ENCODE assay signal across 1 cellular context in the genomic region with DNA sequence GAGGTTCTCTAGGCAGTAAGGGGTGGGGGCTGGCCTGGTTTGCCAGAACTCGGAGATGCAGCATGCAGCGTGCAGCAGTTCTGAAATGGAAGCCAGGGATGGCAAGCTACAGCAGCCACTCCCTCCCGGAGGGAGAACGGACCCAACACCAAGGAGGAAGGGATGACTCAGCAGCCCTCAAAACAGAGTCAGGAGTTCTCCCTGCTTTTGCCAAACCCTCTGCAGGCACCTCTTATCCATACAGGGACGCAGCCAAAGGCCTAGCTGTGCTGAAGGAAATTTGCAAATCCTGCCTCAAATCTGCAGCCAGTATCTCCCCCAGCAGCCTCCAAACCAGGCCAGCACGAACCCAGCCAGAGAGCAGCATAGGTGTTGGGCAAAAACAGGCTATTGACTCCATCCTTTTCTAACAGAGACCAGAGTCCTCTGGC.
TF ChIP-seq lines count a peak whose summit lies in the region.

No MANE protein-coding gene starts in this region.

TF ChIP-seq in endothelial cell of umbilical vein, 7 proteins besides CTCF, POLR2A, EP300 and RAD21:
- TF ChIP-seq, protein P1, sequence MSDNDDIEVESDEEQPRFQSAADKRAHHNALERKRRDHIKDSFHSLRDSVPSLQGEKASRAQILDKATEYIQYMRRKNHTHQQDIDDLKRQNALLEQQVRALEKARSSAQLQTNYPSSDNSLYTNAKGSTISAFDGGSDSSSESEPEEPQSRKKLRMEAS (IDR thresholded peaks at IDR 0.05; ENCODE audit: insufficient read depth, insufficient read length) = no peak
- no peak for TF ChIP-seq POLR2AphosphoS5 (IDR thresholded peaks at IDR 0.05; ENCODE audit: insufficient read depth, low read depth, low read length)
- no peak for TF ChIP-seq JUN (IDR thresholded peaks at IDR 0.05; ENCODE audit: borderline replicate concordance, insufficient read depth, insufficient read length, low read depth)
- no peak for TF ChIP-seq MYC (IDR thresholded peaks at IDR 0.05; ENCODE audit: low read depth, low read length)
- peak; percentile 43 for TF ChIP-seq FOS (IDR thresholded peaks at IDR 0.05; ENCODE audit: borderline replicate concordance, insufficient read depth, low read length)
